ENCODE assay signal across 17 cellular contexts in genomic region chr12:65343801-65344200, GRCh38.
"Had no signal": no experiment of that assay in that cellular context is flagged by ENCODE, and none has a peak within 500 bp of the region (broad histone marks: within the 10 kb centered on the region; RNA-seq: fewer than 3 reads in every experiment).

No MANE protein-coding gene starts in this region.

- H3K36me3 Mint-ChIP-seq: naive thymus-derived CD4-positive, alpha-beta T cell had no signal

- H3K27ac ChIP-seq: coronary artery, heart left ventricle had no signal

- FAIRE-seq: endothelial cell of umbilical vein, small intestine, urothelium cell line had no signal

- H3K27me3 ChIP-seq: heart left ventricle had no signal

- H3K4me1 Mint-ChIP-seq: naive thymus-derived CD4-positive, alpha-beta T cell had no signal

- H3K4me3 ChIP-seq: coronary artery, heart left ventricle had no signal

- H3K4me3 Mint-ChIP-seq: endodermal cell; naive thymus-derived CD4-positive, alpha-beta T cell had no signal

- DNase-seq: effector CD4-positive, alpha-beta T cell; endodermal cell; erythroblast; foreskin melanocyte; heart left ventricle; hippocampal formation; left colon; naive thymus-derived CD4-positive, alpha-beta T cell; posterior cingulate gyrus; right cardiac atrium; small intestine; stimulated activated CD4-positive, alpha-beta T cell treated with anti-CD3 and anti-CD28 coated beads, Interleukin-12 subunit alpha, Interleukin-12 subunit beta, amount 100 ng/mL, for 4 hours; stimulated activated naive CD4-positive, alpha-beta T cell treated with Interleukin-2 at 50 U/mL for 16 hours; trophoblast cell had no signal

- H3K27ac Mint-ChIP-seq: endodermal cell; naive thymus-derived CD4-positive, alpha-beta T cell had no signal

- H3K4me1 ChIP-seq: heart left ventricle had no signal
